In the genomic region with DNA sequence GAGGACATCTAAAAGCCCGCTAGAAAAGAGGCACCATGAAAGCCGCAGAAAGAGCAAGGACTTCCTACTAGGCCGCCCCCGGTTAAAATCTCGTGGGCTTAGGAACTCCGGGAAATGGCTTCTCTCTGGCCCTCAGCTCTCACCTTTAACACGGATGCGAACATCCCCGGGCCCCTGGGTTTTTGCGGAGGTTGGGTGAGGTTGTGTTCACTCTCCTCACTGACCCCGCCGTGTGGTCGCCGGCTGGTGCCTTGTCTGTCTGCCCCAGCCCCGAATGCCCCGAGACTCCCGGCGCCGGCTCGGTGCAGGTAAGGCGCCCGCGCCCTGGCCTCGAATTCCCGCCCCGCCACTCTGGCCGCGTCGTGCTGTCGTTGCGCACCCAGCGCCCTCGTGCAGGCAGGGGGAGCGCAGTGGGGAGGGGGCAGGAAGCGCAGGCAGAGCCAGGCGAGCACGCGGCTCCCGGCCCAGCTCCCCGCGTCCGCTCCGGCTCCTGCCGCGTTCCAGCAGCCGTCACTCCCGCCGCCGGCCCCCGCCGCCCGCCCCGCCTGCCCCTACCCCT, we compare ENCODE assay signal across 9 cellular contexts. TPM values are rescaled to one million over a fixed set of nuclear protein-coding genes. Genes with fewer than 3 reads are reported as not detected.
DNase-seq lines count a peak whose midpoint lies in the region; ATAC-seq and TF ChIP-seq lines count a peak whose summit lies in the region.
"Had no signal": no experiment of that assay in that cellular context is flagged by ENCODE, and none has a peak within 500 bp of the region (broad histone marks: within the 10 kb centered on the region; RNA-seq: fewer than 3 reads in every experiment).

Gene SHISAL2A (plus strand): TSS at position 437 of the 559 bp plus-strand sequence. CDS start 326 bp downstream, outside the sequence.

- H3K4me3 ChIP-seq in fibroblast of the aortic adventitia (ENCODE audit: low read depth, low read length), result peak within 1 kb of the TSS; percentile 33
- peak within 1 kb of the TSS; percentile 57 for H3K4me3 ChIP-seq in trophoblast cell (ENCODE audit: low read depth, low read length)

- no peak for TF ChIP-seq CTCF in fibroblast of the aortic adventitia (IDR thresholded peaks at IDR 0.05; ENCODE audit: insufficient read depth, low read length)

- peaks cover 8% of the 10 kb centered on the region for H3K79me1 ChIP-seq in trophoblast cell (ENCODE audit: low read length)

- peak within 1 kb of the TSS; percentile 15 for H2AK5ac ChIP-seq in trophoblast cell (ENCODE audit: low read length)

- peaks cover 6% of the 10 kb centered on the region for H3K27me3 ChIP-seq in trophoblast cell (ENCODE audit: insufficient read depth, low read length)

- peaks cover 20 to 32% of the 10 kb centered on the region in 2 experiments for H3K4me1 ChIP-seq in trophoblast cell (ENCODE audit: control insufficient read depth in 1 of 2, insufficient read depth in 2 of 2, low read length in 2 of 2)

- no peak within 1 kb of the TSS for H3K9ac ChIP-seq in trophoblast cell (ENCODE audit: low read length)

- H2BK120ac ChIP-seq in trophoblast cell (ENCODE audit: insufficient read depth, low read length, poor library complexity), result peak within 1 kb of the TSS; percentile 65

- peaks cover 2% of the 10 kb centered on the region for H3K79me2 ChIP-seq in trophoblast cell (ENCODE audit: control insufficient read depth, insufficient read depth, low read length, poor library complexity)

- no CpG with 5 or more reads among the region's 53 CpGs for WGBS in trophoblast cell (ENCODE audit: extremely low coverage, insufficient coverage, insufficient read length)

- ATAC-seq in GM21576 (IDR thresholded peaks at IDR 0.05; ENCODE audit: unreplicated experiment), result no peak
- ATAC-seq: HCT116 had no signal

- H3K18ac ChIP-seq in trophoblast cell (ENCODE audit: low read length), result peak within 1 kb of the TSS; percentile 56

- H3K23ac ChIP-seq in trophoblast cell (ENCODE audit: low read length), result no peak within 1 kb of the TSS

- H2AFZ ChIP-seq in trophoblast cell (ENCODE audit: insufficient read depth, low read length, poor library complexity), result peak within 1 kb of the TSS; percentile 71

- DNase-seq in CD1c-positive myeloid dendritic cell (ENCODE audit: extremely low spot score), result peak; percentile 35
- peak; percentile 13 for DNase-seq in NCI-H1417 treated with DMSO at 0.1 percent for 48 hours (lab: John Stamatoyannopoulos, UW)
- DNase-seq in activated T-cell treated with anti-CD3 and anti-CD28 coated beads, Interleukin-2, amount 50 U/mL, for 1 hour, result peak; percentile 72
- DNase-seq in fibroblast of the aortic adventitia (ENCODE audit: low read depth), result no peak
- peak in 1 of 2 donors; percentile 26 for DNase-seq in trophoblast cell
- no peak for DNase-seq in COLO829 (ENCODE audit: low spot score)
- no peak for DNase-seq in occipital lobe (lab: John Stamatoyannopoulos, UW)

- H4K91ac ChIP-seq in trophoblast cell (ENCODE audit: low read depth, low read length), result peak within 1 kb of the TSS; percentile 78

- H3K4ac ChIP-seq in trophoblast cell (ENCODE audit: low read depth, low read length), result peak within 1 kb of the TSS; percentile 47

- H3K27ac ChIP-seq in trophoblast cell (ENCODE audit: low read depth, low read length), result no peak within 1 kb of the TSS

- peak within 1 kb of the TSS; percentile 39 for H2BK12ac ChIP-seq in trophoblast cell (ENCODE audit: low read length)

- peak within 1 kb of the TSS; percentile 79 for H3K4me2 ChIP-seq in trophoblast cell (ENCODE audit: low read length)

- H3K9me3 ChIP-seq in trophoblast cell (ENCODE audit: insufficient read depth, low read depth, low read length), result peaks cover 10% of the 10 kb centered on the region

- H2BK5ac ChIP-seq in trophoblast cell (ENCODE audit: low read depth, low read length, poor library complexity), result no peak within 1 kb of the TSS

- peak within 1 kb of the TSS; percentile 63 for H4K8ac ChIP-seq in trophoblast cell (ENCODE audit: low read depth, low read length)

- peak within 1 kb of the TSS; percentile 75 for H3K14ac ChIP-seq in trophoblast cell (ENCODE audit: low read length)

- no peaks in the 10 kb centered on the region for H3K36me3 ChIP-seq in trophoblast cell (ENCODE audit: control insufficient read depth in 1 of 2, insufficient read depth in 2 of 2, low read length in 2 of 2)

- peak within 1 kb of the TSS; percentile 34 for H4K12ac ChIP-seq in trophoblast cell (ENCODE audit: low read depth, low read length)

RNA-seq across cellular contexts. Expression of gene SHISAL2A, which starts in this region (rescaled TPM):
- total RNA-seq in fibroblast of the aortic adventitia (ENCODE audit: low replicate concordance), result not detected in 2 replicates
- 0.99 and 1.1 TPM in 2 replicates for polyA plus RNA-seq in trophoblast cell (2013)
- not detected for total RNA-seq in occipital lobe

Comparison
In these comparisons a context has a peak if more than half of its experiments do, and no peak if none do; other contexts are left out.
1. DNase-seq: peak in CD1c-positive myeloid dendritic cell (single experiment), NCI-H1417 treated with DMSO at 0.1 percent for 48 hours (single experiment) and activated T-cell treated with anti-CD3 and anti-CD28 coated beads, Interleukin-2, amount 50 U/mL, for 1 hour (single experiment); none in fibroblast of the aortic adventitia (single experiment), COLO829 (single experiment) and occipital lobe (single experiment).